Comparison of ENCODE assay signal across 27 cellular contexts in genomic region chr11:59782080-59782479, GRCh38.
"Had no signal": no experiment of that assay in that cellular context is flagged by ENCODE, and none has a peak within 500 bp of the region (broad histone marks: within the 10 kb centered on the region; RNA-seq: fewer than 3 reads in every experiment).

No MANE protein-coding gene starts in this region.

- H3K9me3 ChIP-seq: MG63, Peyer's patch, SJCRH30, SK-N-SH had no signal

- DNase-seq: activated B cell treated with CpG ODN at 0.5 μM for 24 hours; activated CD4-positive, alpha-beta T cell treated with anti-CD3 and anti-CD28 coated beads for 1 hour; activated CD4-positive, alpha-beta T cell treated with anti-CD3 and anti-CD28 coated beads, Interleukin-2, amount 10 ng/mL, durations not matched to agents 24 days and 14 days; activated CD4-positive, alpha-beta T cell treated with anti-CD3 and anti-CD28 coated beads, Interleukin-2, amount 50 U/mL, for 48 hours; activated gamma-delta T cell treated with Interleukin-2 at 50 U/mL for 16 hours; activated T-cell treated with anti-CD3 and anti-CD28 coated beads, Interleukin-2, amount 50 U/mL, for 48 hours; amygdala; MG63; NCI-H1105; NCI-H1436; NCI-H187; NCI-H2081; NCI-H510A treated with DMSO at 0.1 percent for 48 hours; Peyer's patch; Right ventricle myocardium superior; SJCRH30; SK-N-SH; SW 1271; T-helper 2 cell; T1000 had no signal

- H3K36me3 ChIP-seq: SJCRH30 had no signal

- H3K4me3 Mint-ChIP-seq: activated B cell treated with CpG ODN at 0.5 μM for 24 hours; activated CD4-positive, alpha-beta T cell treated with anti-CD3 and anti-CD28 coated beads, Interleukin-2, amount 10 ng/mL, durations not matched to agents 24 days and 14 days; activated naive CD4-positive, alpha-beta T cell treated with anti-CD3 and anti-CD28 coated beads, Interleukin-2, amount 50 U/mL, for 24 hours; brain; central memory CD8-positive, alpha-beta T cell had no signal

- H3K27ac ChIP-seq: RWPE1, SJCRH30 had no signal

- H3K27me3 ChIP-seq: MG63, Peyer's patch, SJCRH30 had no signal

- H3K27ac Mint-ChIP-seq: activated B cell treated with CpG ODN at 0.5 μM for 24 hours; activated CD4-positive, alpha-beta T cell treated with anti-CD3 and anti-CD28 coated beads, Interleukin-2, amount 10 ng/mL, durations not matched to agents 24 days and 14 days; activated naive CD4-positive, alpha-beta T cell treated with anti-CD3 and anti-CD28 coated beads, Interleukin-2, amount 50 U/mL, for 24 hours; activated T-helper 2 cell treated with anti-CD3 and anti-CD28 coated beads, Interferon-gamma antibody, Interleukin-2, Interleukin-4, amounts not matched to agents 10 μg/mL and 5 μg/mL and 100 μg/mL, durations not matched to agents 14 hours and 24 hours and 36 hours; brain had no signal

- H3K9me3 Mint-ChIP-seq: activated B cell treated with CpG ODN at 0.5 μM for 24 hours; activated naive CD4-positive, alpha-beta T cell treated with anti-CD3 and anti-CD28 coated beads, Interleukin-2, amount 50 U/mL, for 24 hours; brain; central memory CD8-positive, alpha-beta T cell had no signal

- H3K27me3 Mint-ChIP-seq: activated B cell treated with CpG ODN at 0.5 μM for 24 hours; activated CD4-positive, alpha-beta T cell treated with anti-CD3 and anti-CD28 coated beads, Interleukin-2, amount 10 ng/mL, durations not matched to agents 24 days and 14 days; activated naive CD4-positive, alpha-beta T cell treated with anti-CD3 and anti-CD28 coated beads, Interleukin-2, amount 50 U/mL, for 24 hours; central memory CD8-positive, alpha-beta T cell had no signal

- FAIRE-seq: astrocyte, TTC549 had no signal

- H3K4me3 ChIP-seq: MG63, Peyer's patch, SJCRH30 had no signal

- H3K4me1 ChIP-seq: SJCRH30 had no signal

- H3K4me1 Mint-ChIP-seq: activated naive CD4-positive, alpha-beta T cell treated with anti-CD3 and anti-CD28 coated beads, Interleukin-2, amount 50 U/mL, for 24 hours; brain had no signal

- H3K36me3 Mint-ChIP-seq: brain had no signal
